ENCODE assay signal across 29 cellular contexts in genomic region chr5:25453500-25453899, GRCh38.
"Had no signal": no experiment of that assay in that cellular context is flagged by ENCODE, and none has a peak within 500 bp of the region (broad histone marks: within the 10 kb centered on the region; RNA-seq: fewer than 3 reads in every experiment).

No MANE protein-coding gene starts in this region.

- H3K4me2 ChIP-seq: PC-9 had no signal

- H3K36me3 ChIP-seq: SJCRH30 had no signal

- H2AFZ ChIP-seq: PC-9 had no signal

- H3K4me3 ChIP-seq: PC-9, SJCRH30, SK-N-MC had no signal

- DNase-seq: Karpas-422, MM.1S, MV-4-11, NCI-H1092, NCI-H1105, NCI-H1417 treated with DMSO at 0.1 percent for 48 hours, NCI-H1436 treated with DMSO at 0.1 percent for 48 hours, NCI-H1694 treated with DMSO at 0.1 percent for 48 hours, NCI-H1930, NCI-H2029 treated with DMSO at 0.1 percent for 48 hours, NCI-H2081 treated with DMSO at 0.1 percent for 48 hours, NCI-H2107, NCI-H2171, NCI-H226, NCI-H446 treated with DMSO at 0.1 percent for 48 hours, NCI-H510A, NCI-H526, NCI-H69, NCI-H748 treated with DMSO at 0.1 percent for 48 hours, PC-9, SHP77, SIG-M5, SJCRH30, T-cell had no signal

- H3K27me3 ChIP-seq: SJCRH30 had no signal

- ATAC-seq: Panc1, Right ventricle myocardium inferior, SK-N-SH treated with all-trans-retinoic acid at 6 μM for 48 hours, T-cell had no signal

- H3K4me1 ChIP-seq: SJCRH30 had no signal

- H3K27ac ChIP-seq: PC-9, RWPE1, SJCRH30, SK-N-MC had no signal

- H3K9me3 ChIP-seq: SJCRH30 had no signal
